ENCODE assay signal across 20 cellular contexts in the genomic region with DNA sequence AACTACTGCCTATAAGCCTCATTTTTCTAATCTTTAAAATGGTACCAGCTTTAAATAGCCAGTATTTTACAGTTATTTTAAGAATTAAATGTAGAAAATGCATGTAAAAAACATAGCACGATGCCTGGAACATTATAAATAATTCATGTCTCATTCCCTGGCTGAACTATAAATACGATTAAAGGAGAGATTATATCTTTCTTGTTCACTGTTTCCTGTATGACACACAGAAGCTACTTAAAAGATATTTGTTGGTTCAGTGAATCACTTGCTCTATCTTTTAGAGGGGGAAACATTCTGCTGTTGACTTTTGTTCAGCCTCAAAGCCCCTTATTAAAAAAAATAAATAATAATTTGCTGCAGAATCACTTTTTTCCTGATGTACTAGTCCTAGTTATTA.
"Had no signal": no experiment of that assay in that cellular context is flagged by ENCODE, and none has a peak within 500 bp of the region (broad histone marks: within the 10 kb centered on the region; RNA-seq: fewer than 3 reads in every experiment).

No MANE protein-coding gene starts in this region.

- H3K4me3 ChIP-seq: esophagus muscularis mucosa, gastroesophageal sphincter, psoas muscle, spleen, tibial artery had no signal

- H3K4me1 ChIP-seq: esophagus muscularis mucosa, gastroesophageal sphincter, psoas muscle, spleen, tibial artery had no signal

- H3K36me3 ChIP-seq: esophagus muscularis mucosa, gastroesophageal sphincter, neutrophil, spleen, tibial artery had no signal

- ATAC-seq: effector memory CD8-positive, alpha-beta T cell; gastroesophageal sphincter; left lobe of liver; naive thymus-derived CD4-positive, alpha-beta T cell; psoas muscle; sciatic nerve; stimulated activated memory B cell treated with anti-CD40 and anti-IgM and Interleukin-4, amounts not matched to agents 10 μg/mL and 1 μg/mL and 100 μg/mL, for 72 hours had no signal

- DNase-seq: effector memory CD8-positive, alpha-beta T cell; foreskin fibroblast; glutamatergic neuron; islet precursor cell; mammary epithelial cell; naive thymus-derived CD4-positive, alpha-beta T cell; psoas muscle; retina; spleen; stimulated activated CD4-positive, alpha-beta T cell treated with anti-CD3 and anti-CD28 coated beads, Interleukin-15, amount 100 ng/mL, for 24 hours; stimulated activated CD4-positive, alpha-beta T cell treated with anti-CD3 and anti-CD28 coated beads, Interleukin-1b, Interleukin-23, amount 100 ng/mL, for 48 hours; stimulated activated CD4-positive, alpha-beta T cell treated with anti-CD3 and anti-CD28 coated beads, Interleukin-4, amount 100 ng/mL, for 24 hours; tibial artery had no signal

- H3K9me3 ChIP-seq: esophagus muscularis mucosa, gastroesophageal sphincter, neutrophil, psoas muscle, tibial artery had no signal

- H3K27ac ChIP-seq: epithelial cell of prostate, esophagus muscularis mucosa, gastroesophageal sphincter, neutrophil, psoas muscle, spleen, tibial artery had no signal

- H3K27me3 ChIP-seq: esophagus muscularis mucosa, gastroesophageal sphincter, neutrophil, spleen, tibial artery had no signal
